15 cellular contexts compared by ENCODE assay signal in genomic region chr5:66113160-66113559, GRCh38. TPM values are rescaled to one million over a fixed set of nuclear protein-coding genes. Genes with fewer than 3 reads are reported as not detected.
A peak's percentile ranks its signal among the peaks of the same experiment; 100 is the strongest.
DNase-seq lines count a peak whose midpoint lies in the region; TF ChIP-seq lines count a peak whose summit lies in the region.
"Had no signal": no experiment of that assay in that cellular context is flagged by ENCODE, and none has a peak within 500 bp of the region (broad histone marks: within the 10 kb centered on the region; RNA-seq: fewer than 3 reads in every experiment).

No MANE protein-coding gene starts in this region.

- no peak overlapping the region for H3K4me3 ChIP-seq in brain microvascular endothelial cell (ENCODE audit: low read depth, low read length)
- H3K4me3 ChIP-seq in coronary artery: no peak overlapping the region
- H3K4me3 ChIP-seq: heart left ventricle had no signal

- peak; percentile 82 for DNase-seq in EL
- DNase-seq in M059J (ENCODE audit: low read depth): peak; percentile 93
- peak; percentile 73 for DNase-seq in brain microvascular endothelial cell
- peak; percentile 65 for DNase-seq in iris pigment epithelial cell (ENCODE audit: low read depth)
- no peak for DNase-seq in stimulated activated CD4-positive, alpha-beta T cell treated with anti-CD3 and anti-CD28 coated beads, Interleukin-4, amount 100 ng/mL, for 24 hours
- DNase-seq in SIG-M5 treated with dmso at 0.1 percent for 504 hours (lab: John Stamatoyannopoulos, UW; ENCODE audit: unreplicated experiment): no peak
- no peak for DNase-seq in glutamatergic neuron
- DNase-seq in coronary artery (ENCODE audit: low spot score): no peak
- DNase-seq: activated naive CD4-positive, alpha-beta T cell treated with anti-CD3 and anti-CD28 coated beads, Interleukin-2, amount 50 U/mL, for 16 hours; caudate nucleus; heart left ventricle; NCI-H1694 treated with DMSO at 0.1 percent for 48 hours; NCI-H526; stimulated activated naive CD4-positive, alpha-beta T cell treated with Interleukin-2 at 50 U/mL for 16 hours had no signal

- in situ Hi-C loops in brain microvascular endothelial cell (cut with HindIII; ENCODE audit: low pct_ligation_motif_present, low sequenced_read_pairs): no loop called here

- no peak for TF ChIP-seq CTCF in brain microvascular endothelial cell (IDR thresholded peaks at IDR 0.05; ENCODE audit: low read depth, low read length, missing control alignments)
- no peak for TF ChIP-seq CTCF in glutamatergic neuron (IDR thresholded peaks at IDR 0.05; ENCODE audit: partially characterized antibody, unreplicated experiment)
- no peak for TF ChIP-seq CTCF in coronary artery (IDR thresholded peaks at IDR 0.05)

- H3K4me1 Mint-ChIP-seq in glutamatergic neuron (ENCODE audit: low read depth, unreplicated experiment): no peaks in the 10 kb centered on the region

- peaks cover 22% of the 10 kb centered on the region for H3K9me3 Mint-ChIP-seq in glutamatergic neuron (ENCODE audit: unreplicated experiment)

- H3K27me3 ChIP-seq in brain microvascular endothelial cell (replicated peaks): no peaks in the 10 kb centered on the region
- H3K27me3 ChIP-seq: heart left ventricle had no signal

- H3K4me3 Mint-ChIP-seq in glutamatergic neuron (ENCODE audit: unreplicated experiment): no peak overlapping the region
- H3K4me3 Mint-ChIP-seq: T-helper 1 cell treated with Interleukin-12 subunit alpha and Interleukin-12 subunit beta and Interleukin-4 antibody, amounts not matched to agents 30 μg/mL and 1 μg/mL, for 36 hours had no signal

- no peak overlapping the region for H3K27ac Mint-ChIP-seq in glutamatergic neuron (ENCODE audit: unreplicated experiment)
- H3K27ac Mint-ChIP-seq: T-helper 1 cell treated with Interleukin-12 subunit alpha and Interleukin-12 subunit beta and Interleukin-4 antibody, amounts not matched to agents 30 μg/mL and 1 μg/mL, for 36 hours had no signal

- peaks cover 7% of the 10 kb centered on the region for H3K27me3 Mint-ChIP-seq in glutamatergic neuron (ENCODE audit: unreplicated experiment)

- peaks cover 19% of the 10 kb centered on the region for H3K36me3 Mint-ChIP-seq in glutamatergic neuron (ENCODE audit: unreplicated experiment)

- no peak overlapping the region for H3K27ac ChIP-seq in brain microvascular endothelial cell
- H3K27ac ChIP-seq in coronary artery: no peak overlapping the region
- H3K27ac ChIP-seq: heart left ventricle had no signal

- no peaks in the 10 kb centered on the region for H3K36me3 ChIP-seq in brain microvascular endothelial cell (replicated peaks)
- H3K36me3 ChIP-seq: heart left ventricle had no signal

RNA-seq across cellular contexts. Expression of gene SREK1, which starts 30.9 kb away (rescaled TPM):
- total RNA-seq in M059J (2014; rRNA removed; shearing (Covaris generic)): 14.6 and 20.1 TPM in 2 replicates
- total RNA-seq in glutamatergic neuron (ENCODE audit: unreplicated experiment): 78.4 TPM

Comparison
In these comparisons a context has a peak if more than half of its experiments do, and no peak if none do; other contexts are left out.
1. DNase-seq: peak in EL (single experiment), M059J (single experiment), brain microvascular endothelial cell (single experiment) and iris pigment epithelial cell (single experiment); none in stimulated activated CD4-positive, alpha-beta T cell treated with anti-CD3 and anti-CD28 coated beads, Interleukin-4, amount 100 ng/mL, for 24 hours (single experiment), SIG-M5 treated with dmso at 0.1 percent for 504 hours (single experiment), glutamatergic neuron (single experiment) and coronary artery (single experiment).